15 cellular contexts compared by ENCODE assay signal in the genomic region with DNA sequence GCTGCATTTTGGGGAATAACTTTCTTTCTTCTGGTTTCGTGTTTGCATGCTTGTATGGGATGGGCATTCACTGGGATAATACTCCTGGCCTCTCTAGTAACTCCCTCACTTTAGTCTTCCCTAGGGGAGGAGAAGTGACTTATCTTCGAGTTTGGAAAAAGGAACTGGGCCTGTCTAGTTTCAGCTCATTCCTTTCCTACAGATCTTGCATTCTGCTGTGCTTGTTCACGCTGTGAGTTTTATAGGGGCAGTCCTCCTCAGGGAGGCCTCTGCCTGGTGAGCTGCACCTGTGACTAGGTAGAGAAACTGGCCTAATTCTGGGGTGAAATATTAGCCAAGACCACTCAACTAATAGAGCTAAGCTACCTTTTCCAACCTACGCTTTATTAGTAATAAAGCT.
"Had no signal": no experiment of that assay in that cellular context is flagged by ENCODE, and none has a peak within 500 bp of the region (broad histone marks: within the 10 kb centered on the region; RNA-seq: fewer than 3 reads in every experiment).

No MANE protein-coding gene starts in this region.

- H3K27ac Mint-ChIP-seq: activated naive CD8-positive, alpha-beta T cell treated with anti-CD3 and anti-CD28 coated beads for 36 hours; memory B cell had no signal

- H3K4me3 ChIP-seq: dorsolateral prefrontal cortex, left lung, spleen, stomach, thoracic aorta had no signal

- H3K27me3 ChIP-seq: dorsolateral prefrontal cortex, left lung, spleen, stomach had no signal

- H3K9me3 Mint-ChIP-seq: memory B cell had no signal

- H3K36me3 ChIP-seq: left lung, spleen, stomach, thoracic aorta had no signal

- DNase-seq: activated CD4-positive, alpha-beta T cell treated with anti-CD3 and anti-CD28 coated beads, Interleukin-2, amount 50 U/mL, for 1 hour; activated CD8-positive, alpha-beta memory T cell treated with anti-CD3 and anti-CD28 coated beads for 24 hours; activated naive CD8-positive, alpha-beta T cell treated with anti-CD3 and anti-CD28 coated beads for 36 hours; aorta; dorsolateral prefrontal cortex; islet precursor cell; left lung; spleen; stomach; SW 1271 had no signal

- H3K4me3 Mint-ChIP-seq: activated naive CD8-positive, alpha-beta T cell treated with anti-CD3 and anti-CD28 coated beads for 36 hours; memory B cell had no signal

- ATAC-seq: activated CD4-positive, CD25-positive, alpha-beta regulatory T cell treated with anti-CD3 and anti-CD28 coated beads, Interleukin-2, amount 50 U/mL, for 24 hours; left lung; sciatic nerve had no signal

- H3K27me3 Mint-ChIP-seq: activated naive CD8-positive, alpha-beta T cell treated with anti-CD3 and anti-CD28 coated beads for 36 hours; memory B cell had no signal

- H3K27ac ChIP-seq: spleen, stomach, thoracic aorta had no signal

- H3K9me3 ChIP-seq: left lung, spleen, stomach, thoracic aorta had no signal

- FAIRE-seq: urothelium cell line had no signal
